12 cellular contexts compared by ENCODE assay signal in the genomic region with DNA sequence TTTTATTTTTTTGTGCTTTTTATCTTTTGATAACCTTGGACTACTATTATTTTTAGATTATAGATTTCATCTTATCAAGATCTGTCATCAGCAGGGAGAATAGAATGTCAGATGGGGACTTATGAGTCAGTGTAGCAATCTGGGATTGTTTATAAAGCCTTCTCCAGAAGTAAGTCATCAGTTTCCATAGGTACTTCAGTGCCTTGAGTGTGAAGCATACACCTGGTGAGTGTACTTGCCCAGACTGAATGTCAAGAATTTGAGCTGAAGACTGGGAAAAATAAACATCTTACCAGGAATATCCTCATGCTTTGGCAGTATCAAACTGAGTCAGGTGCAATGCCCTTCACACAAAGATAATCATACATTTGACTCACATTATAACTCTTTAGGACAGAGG. TPM values are rescaled to one million over a fixed set of nuclear protein-coding genes. Genes with fewer than 3 reads are reported as not detected.
A peak's percentile ranks its signal among the peaks of the same experiment; 100 is the strongest.
DNase-seq lines count a peak whose midpoint lies in the region; ATAC-seq and TF ChIP-seq lines count a peak whose summit lies in the region.
"Had no signal": no experiment of that assay in that cellular context is flagged by ENCODE, and none has a peak within 500 bp of the region (broad histone marks: within the 10 kb centered on the region; RNA-seq: fewer than 3 reads in every experiment).

No MANE protein-coding gene starts in this region.

- DNase-seq in CD4-positive, alpha-beta memory T cell = no peak
- no peak for DNase-seq in activated CD8-positive, alpha-beta T cell treated with anti-CD3 and anti-CD28 coated beads for 36 hours
- DNase-seq in lower lobe of right lung (no peak), MV-4-11 (lab: John Stamatoyannopoulos, UW) (no peak), prostate gland (ENCODE audit: low spot score) (no peak)
- DNase-seq in central memory CD4-positive, alpha-beta T cell = no peak
- DNase-seq: activated CD4-positive, alpha-beta T cell treated with anti-CD3 and anti-CD28 coated beads for 1 hour; effector CD4-positive, alpha-beta T cell; Kasumi-1 had no signal

- no peaks in the 10 kb centered on the region for H3K36me3 ChIP-seq in CD4-positive, alpha-beta memory T cell (ENCODE audit: insufficient read depth, low read length)
- no peaks in the 10 kb centered on the region for H3K36me3 ChIP-seq in HUES6 (ENCODE audit: control insufficient read depth, insufficient read depth, low read length)
- no peaks in the 10 kb centered on the region for H3K36me3 ChIP-seq in lower lobe of right lung
- H3K36me3 ChIP-seq in prostate gland = no peaks in the 10 kb centered on the region

- intact Hi-C loops in CD4-positive, alpha-beta memory T cell (cut with micrococcal nuclease) = loop anchor here (10.0 kb wide), 1 partner anchor 1277 kb away; a partner anchor contains a TSS
- intact Hi-C loops in activated CD8-positive, alpha-beta T cell treated with anti-CD3 and anti-CD28 coated beads for 36 hours (cut with micrococcal nuclease) = loop anchor here (10.0 kb wide), 1 partner anchor 143 kb away; a partner anchor contains a TSS
- intact Hi-C loops in lower lobe of right lung (cut with DNase I) (no loop called here), prostate gland (cut with DNase I) (no loop called here)

- no peak overlapping the region for H3K4me3 ChIP-seq in CD4-positive, alpha-beta memory T cell (ENCODE audit: low read length in 2 of 2)
- H3K4me3 ChIP-seq in HUES6 (ENCODE audit: low read depth, low read length) (peak overlapping the region; percentile 13; the same call in 1 of the 2 replicates), lower lobe of right lung (peak overlapping the region; percentile 89), prostate gland (no peak overlapping the region)

- H3K9me3 ChIP-seq in CD4-positive, alpha-beta memory T cell (ENCODE audit: control insufficient read depth in 1 of 2, low read length in 2 of 2) = no peaks in the 10 kb centered on the region
- H3K9me3 ChIP-seq in HUES6 (ENCODE audit: control insufficient read depth, insufficient read depth, low read depth, low read length) = no peaks in the 10 kb centered on the region
- no peaks in the 10 kb centered on the region for H3K9me3 ChIP-seq in lower lobe of right lung
- H3K9me3 ChIP-seq in prostate gland = no peaks in the 10 kb centered on the region

- no peak overlapping the region for H3K9ac ChIP-seq in HUES6 (ENCODE audit: low read length)

- H3K36me3 Mint-ChIP-seq in CD4-positive, alpha-beta memory T cell = peaks cover 1 to 3% of the 10 kb centered on the region in 2 donors
- H3K36me3 Mint-ChIP-seq in activated CD8-positive, alpha-beta T cell treated with anti-CD3 and anti-CD28 coated beads for 36 hours (ENCODE audit: low read depth) = peaks cover 6% of the 10 kb centered on the region

- H3K27ac Mint-ChIP-seq in CD4-positive, alpha-beta memory T cell = peak overlapping the region in 4 of 7 donors; percentile 35 to 94 (median 71)
- H3K27ac Mint-ChIP-seq in activated CD8-positive, alpha-beta T cell treated with anti-CD3 and anti-CD28 coated beads for 36 hours = peak overlapping the region; percentile 42

- CTCF ChIA-PET in CD4-positive, alpha-beta memory T cell (lab: Charles Lee; ENCODE audit: partially characterized antibody) = interaction anchor here (0.6 to 1.5 kb wide), 3 partner anchors 11 to 1179 kb away, joined by 3 to 4 read pairs (median 3); no protein-coding TSS in a partner anchor
- CTCF ChIA-PET in activated CD8-positive, alpha-beta T cell treated with anti-CD3 and anti-CD28 coated beads for 36 hours (lab: Charles Lee) = interaction anchor here (1.0 kb wide), 1 partner anchor 62 kb away, joined by 3 read pairs; no protein-coding TSS in a partner anchor

- H3K27me3 ChIP-seq in CD4-positive, alpha-beta memory T cell (ENCODE audit: insufficient read depth, low read length) = no peaks in the 10 kb centered on the region
- no peaks in the 10 kb centered on the region for H3K27me3 ChIP-seq in HUES6 (ENCODE audit: control insufficient read depth, insufficient read depth, low read length)
- H3K27me3 ChIP-seq in lower lobe of right lung (ENCODE audit: low read depth) = no peaks in the 10 kb centered on the region
- H3K27me3 ChIP-seq in prostate gland (replicated peaks; ENCODE audit: insufficient read depth) = no peaks in the 10 kb centered on the region

- no peak for ATAC-seq in activated CD8-positive, alpha-beta T cell treated with anti-CD3 and anti-CD28 coated beads for 36 hours
- ATAC-seq in lower lobe of right lung (peak; percentile 41 to 65), GM19452 (IDR thresholded peaks at IDR 0.05; ENCODE audit: unreplicated experiment) (no peak)
- ATAC-seq: HCT116 had no signal

- no peaks in the 10 kb centered on the region for H3K27me3 Mint-ChIP-seq in CD4-positive, alpha-beta memory T cell
- no peaks in the 10 kb centered on the region for H3K27me3 Mint-ChIP-seq in activated CD8-positive, alpha-beta T cell treated with anti-CD3 and anti-CD28 coated beads for 36 hours

- peaks cover 48 to 63% (median 55%) of the 10 kb centered on the region in 4 donors for H3K4me1 Mint-ChIP-seq in CD4-positive, alpha-beta memory T cell
- peaks cover 51% of the 10 kb centered on the region for H3K4me1 Mint-ChIP-seq in activated CD8-positive, alpha-beta T cell treated with anti-CD3 and anti-CD28 coated beads for 36 hours (ENCODE audit: low read depth)

- H3K4me3 Mint-ChIP-seq in CD4-positive, alpha-beta memory T cell = peak overlapping the region; percentile 7 to 94 (median 72)
- H3K4me3 Mint-ChIP-seq in activated CD8-positive, alpha-beta T cell treated with anti-CD3 and anti-CD28 coated beads for 36 hours = peak overlapping the region; percentile 77

- POLR2A ChIA-PET in CD4-positive, alpha-beta memory T cell (lab: Charles Lee; ENCODE audit: partially characterized antibody) = interaction anchor here (1.1 kb wide), 1 partner anchor 146 kb away, joined by 4 read pairs; no protein-coding TSS in a partner anchor
- POLR2A ChIA-PET in activated CD8-positive, alpha-beta T cell treated with anti-CD3 and anti-CD28 coated beads for 36 hours (lab: Charles Lee) = interaction anchor here (1.4 kb wide), 1 partner anchor 155 kb away, joined by 3 read pairs; no protein-coding TSS in a partner anchor

- no peak overlapping the region for H3K27ac ChIP-seq in CD4-positive, alpha-beta memory T cell (ENCODE audit: low read depth, low read length)
- H3K27ac ChIP-seq in HUES6 (ENCODE audit: low read depth, low read length) = no peak overlapping the region
- H3K27ac ChIP-seq in lower lobe of right lung = no peak overlapping the region
- no peak overlapping the region for H3K27ac ChIP-seq in prostate gland

- TF ChIP-seq CTCF in activated CD8-positive, alpha-beta T cell treated with anti-CD3 and anti-CD28 coated beads for 36 hours (IDR thresholded peaks at IDR 0.05) = no peak
- TF ChIP-seq CTCF in lower lobe of right lung (IDR thresholded peaks at IDR 0.05) (no peak), prostate gland (IDR thresholded peaks at IDR 0.05) (no peak)

- H3K4me1 ChIP-seq in CD4-positive, alpha-beta memory T cell (ENCODE audit: insufficient read depth, low read length) = peaks cover 50% of the 10 kb centered on the region
- H3K4me1 ChIP-seq in HUES6 (ENCODE audit: control insufficient read depth, insufficient read depth, low read length) (peaks cover 49% of the 10 kb centered on the region), lower lobe of right lung (peaks cover 18% of the 10 kb centered on the region), prostate gland (replicated peaks) (peaks cover 5% of the 10 kb centered on the region)

- TF ChIP-seq POLR2A in prostate gland (IDR thresholded peaks at IDR 0.05) = no peak

- H3K9me3 Mint-ChIP-seq in CD4-positive, alpha-beta memory T cell = no peaks in the 10 kb centered on the region
- H3K9me3 Mint-ChIP-seq in activated CD8-positive, alpha-beta T cell treated with anti-CD3 and anti-CD28 coated beads for 36 hours = no peaks in the 10 kb centered on the region

RNA-seq across cellular contexts. Expression of a gene that starts 2.2 kb away (rescaled TPM):
- 10 to 100 TPM; 27.3 to 29.3 TPM for total RNA-seq in CD4-positive, alpha-beta memory T cell
- polyA plus RNA-seq in CD4-positive, alpha-beta memory T cell = 10 to 100 TPM in 1 of 2 donors, 1 to 10 TPM in 1; 8.3 to 14.8 TPM
- total RNA-seq in activated CD8-positive, alpha-beta T cell treated with anti-CD3 and anti-CD28 coated beads for 36 hours = 10 to 100 TPM; 12.9 to 17.0 TPM
- total RNA-seq in lower lobe of right lung = 27.3 TPM
- total RNA-seq in prostate gland = 10 to 100 TPM; 31.2 to 35.6 TPM

Comparison
In these comparisons a context has a peak if more than half of its experiments do, and no peak if none do; other contexts are left out.
1. H3K4me3 ChIP-seq: peak in HUES6 (single experiment) and lower lobe of right lung (single experiment); none in CD4-positive, alpha-beta memory T cell (0 of 2) and prostate gland (0 of 2).
2. ATAC-seq: peak in lower lobe of right lung (2 of 2); none in activated CD8-positive, alpha-beta T cell treated with anti-CD3 and anti-CD28 coated beads for 36 hours (single experiment) and GM19452 (single experiment).
3. intact Hi-C loops: an anchor here in CD4-positive, alpha-beta memory T cell (10.0 kb wide) and activated CD8-positive, alpha-beta T cell treated with anti-CD3 and anti-CD28 coated beads for 36 hours (10.0 kb wide); none called in lower lobe of right lung and prostate gland.